28 cellular contexts compared by ENCODE assay signal in the genomic region with DNA sequence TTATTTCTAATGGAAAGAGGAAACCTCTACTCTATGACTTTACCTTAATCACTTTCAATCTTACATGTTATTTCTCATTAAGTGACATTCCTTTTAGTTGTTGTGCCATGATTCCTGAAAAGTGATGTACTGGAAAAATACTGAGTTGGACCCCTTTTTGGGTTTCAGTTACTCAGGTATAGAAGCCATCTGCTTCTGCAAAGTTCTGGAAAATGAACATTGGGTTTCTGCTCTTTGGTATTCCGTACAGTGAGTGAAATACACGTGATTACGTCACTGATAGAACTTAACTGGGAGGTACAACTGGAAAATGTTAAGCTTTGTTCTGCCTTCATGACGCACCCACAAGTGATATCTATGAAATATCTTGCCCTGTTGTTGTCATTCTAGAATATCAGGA.
"Had no signal": no experiment of that assay in that cellular context is flagged by ENCODE, and none has a peak within 500 bp of the region (broad histone marks: within the 10 kb centered on the region; RNA-seq: fewer than 3 reads in every experiment).

No MANE protein-coding gene starts in this region.

- H3K9me3 Mint-ChIP-seq: neural progenitor cell; stimulated activated effector memory CD8-positive, alpha-beta T cell treated with anti-CD3 and anti-CD28 coated beads, Interleukin-12 subunit alpha, Interleukin-12 subunit beta, amount 100 ng/mL, for 72 hours; stimulated activated naive B cell treated with anti-CD40 and anti-IgM and Interleukin-4, amounts not matched to agents 10 μg/mL and 1 μg/mL and 100 μg/mL, for 72 hours; stimulated activated naive CD8-positive, alpha-beta T cell treated with anti-CD3 and anti-CD28 coated beads, Interleukin-15, Interleukin-2, amounts not matched to agents 100 ng/mL and 50 ng/mL, for 24 hours had no signal

- H3K4me1 Mint-ChIP-seq: stimulated activated effector memory CD8-positive, alpha-beta T cell treated with anti-CD3 and anti-CD28 coated beads, Interleukin-12 subunit alpha, Interleukin-12 subunit beta, amount 100 ng/mL, for 72 hours; stimulated activated naive B cell treated with anti-CD40 and anti-IgM and Interleukin-4, amounts not matched to agents 10 μg/mL and 1 μg/mL and 100 μg/mL, for 72 hours had no signal

- H3K79me2 ChIP-seq: parathyroid adenoma had no signal

- H3K4me1 ChIP-seq: parathyroid adenoma, psoas muscle, right lobe of liver, stomach, thyroid gland, upper lobe of left lung, vagina had no signal

- DNase-seq: occipital lobe; ovary; posterior cingulate gyrus; psoas muscle; right cardiac atrium; right lobe of liver; sigmoid colon; small intestine; stimulated activated CD4-positive, alpha-beta T cell treated with anti-CD3 and anti-CD28 coated beads, Interleukin-15, amount 100 ng/mL, for 24 hours; stimulated activated CD4-positive, alpha-beta T cell treated with anti-CD3 and anti-CD28 coated beads, Interleukin-2, amount 100 ng/mL, for 24 hours; stimulated activated CD4-positive, alpha-beta T cell treated with anti-CD3 and anti-CD28 coated beads, Interleukin-2, amount 100 ng/mL, for 48 hours; stimulated activated CD4-positive, alpha-beta T cell treated with anti-CD3 and anti-CD28 coated beads, Interleukin-4, amount 100 ng/mL, for 24 hours; stimulated activated naive B cell treated with anti-CD40 and anti-IgM and Interleukin-4, amounts not matched to agents 10 μg/mL and 1 μg/mL and 100 μg/mL, for 72 hours; stimulated activated naive CD4-positive, alpha-beta T cell treated with Interleukin-2 at 50 U/mL for 16 hours; stomach; thyroid gland; trophoblast cell; upper lobe of left lung had no signal

- H2AFZ ChIP-seq: neural progenitor cell, parathyroid adenoma had no signal

- ATAC-seq: psoas muscle; right cardiac atrium; right lobe of liver; stimulated activated effector memory CD8-positive, alpha-beta T cell treated with anti-CD3 and anti-CD28 coated beads, Interleukin-12 subunit alpha, Interleukin-12 subunit beta, amount 100 ng/mL, for 72 hours; stimulated activated naive B cell treated with anti-CD40 and anti-IgM and Interleukin-4, amounts not matched to agents 10 μg/mL and 1 μg/mL and 100 μg/mL, for 72 hours had no signal

- H3K4me2 ChIP-seq: neural progenitor cell had no signal

- H3K4me3 Mint-ChIP-seq: nephron; neural progenitor cell; stimulated activated effector memory CD8-positive, alpha-beta T cell treated with anti-CD3 and anti-CD28 coated beads, Interleukin-12 subunit alpha, Interleukin-12 subunit beta, amount 100 ng/mL, for 72 hours; stimulated activated naive B cell treated with anti-CD40 and anti-IgM and Interleukin-4, amounts not matched to agents 10 μg/mL and 1 μg/mL and 100 μg/mL, for 72 hours; stimulated activated naive CD8-positive, alpha-beta T cell treated with anti-CD3 and anti-CD28 coated beads, Interleukin-15, Interleukin-2, amounts not matched to agents 100 ng/mL and 50 ng/mL, for 24 hours had no signal

- H3K27me3 Mint-ChIP-seq: progenitor cell of endocrine pancreas; stimulated activated naive CD8-positive, alpha-beta T cell treated with anti-CD3 and anti-CD28 coated beads, Interleukin-15, Interleukin-2, amounts not matched to agents 100 ng/mL and 50 ng/mL, for 24 hours had no signal

- FAIRE-seq: small intestine, urothelium cell line had no signal

- H3K36me3 ChIP-seq: neural progenitor cell, ovary, right lobe of liver, sigmoid colon, stomach, thoracic aorta, thyroid gland, tibial nerve, upper lobe of left lung, vagina had no signal

- H3K27me3 ChIP-seq: ovary, right lobe of liver, sigmoid colon, stomach, thyroid gland, tibial nerve, upper lobe of left lung, vagina had no signal

- H3K9ac ChIP-seq: neural progenitor cell, parathyroid adenoma had no signal

- H3K36me3 Mint-ChIP-seq: stimulated activated effector memory CD8-positive, alpha-beta T cell treated with anti-CD3 and anti-CD28 coated beads, Interleukin-12 subunit alpha, Interleukin-12 subunit beta, amount 100 ng/mL, for 72 hours; stimulated activated naive B cell treated with anti-CD40 and anti-IgM and Interleukin-4, amounts not matched to agents 10 μg/mL and 1 μg/mL and 100 μg/mL, for 72 hours had no signal

- H3K4me3 ChIP-seq: neural progenitor cell, ovary, psoas muscle, right lobe of liver, sigmoid colon, stomach, thoracic aorta, thyroid gland, tibial nerve, upper lobe of left lung, vagina had no signal

- H3K9me3 ChIP-seq: ovary, psoas muscle, right lobe of liver, sigmoid colon, stomach, thoracic aorta, thyroid gland, tibial nerve, upper lobe of left lung, vagina had no signal

- H3K27ac Mint-ChIP-seq: nephron; progenitor cell of endocrine pancreas; stimulated activated effector memory CD8-positive, alpha-beta T cell treated with anti-CD3 and anti-CD28 coated beads, Interleukin-12 subunit alpha, Interleukin-12 subunit beta, amount 100 ng/mL, for 72 hours; stimulated activated naive B cell treated with anti-CD40 and anti-IgM and Interleukin-4, amounts not matched to agents 10 μg/mL and 1 μg/mL and 100 μg/mL, for 72 hours; stimulated activated naive CD8-positive, alpha-beta T cell treated with anti-CD3 and anti-CD28 coated beads, Interleukin-15, Interleukin-2, amounts not matched to agents 100 ng/mL and 50 ng/mL, for 24 hours had no signal

- H3K27ac ChIP-seq: neural progenitor cell, ovary, parathyroid adenoma, psoas muscle, right lobe of liver, stomach, thoracic aorta, thyroid gland, upper lobe of left lung, vagina had no signal
